1 cellular context compared by ENCODE assay signal in the genomic region with DNA sequence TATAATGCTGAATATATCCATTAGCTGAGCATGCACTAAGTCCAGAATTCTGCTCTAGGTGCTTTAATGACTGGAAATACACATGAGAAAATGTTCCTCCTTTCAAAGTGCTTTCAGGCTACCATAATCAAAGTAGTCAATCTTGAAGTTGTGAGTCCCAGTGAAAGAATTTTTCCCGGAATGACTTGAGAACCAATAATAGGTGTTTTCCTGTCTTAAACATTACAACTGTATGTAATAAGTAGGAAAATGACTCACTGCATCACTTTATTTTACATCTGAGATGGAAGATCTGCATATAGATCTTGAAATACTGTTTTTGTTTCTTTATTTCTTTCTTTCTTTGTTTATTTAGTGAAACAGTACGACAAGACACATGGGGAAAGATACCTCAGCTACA.
TF ChIP-seq lines count a peak whose summit lies in the region.

No MANE protein-coding gene starts in this region.

TF ChIP-seq in SK-N-SH treated with all-trans-retinoic acid at 6 μM for 48 hours, 23 proteins besides CTCF, POLR2A, EP300 and RAD21 (continued from another document):
- TF ChIP-seq, protein P1, sequence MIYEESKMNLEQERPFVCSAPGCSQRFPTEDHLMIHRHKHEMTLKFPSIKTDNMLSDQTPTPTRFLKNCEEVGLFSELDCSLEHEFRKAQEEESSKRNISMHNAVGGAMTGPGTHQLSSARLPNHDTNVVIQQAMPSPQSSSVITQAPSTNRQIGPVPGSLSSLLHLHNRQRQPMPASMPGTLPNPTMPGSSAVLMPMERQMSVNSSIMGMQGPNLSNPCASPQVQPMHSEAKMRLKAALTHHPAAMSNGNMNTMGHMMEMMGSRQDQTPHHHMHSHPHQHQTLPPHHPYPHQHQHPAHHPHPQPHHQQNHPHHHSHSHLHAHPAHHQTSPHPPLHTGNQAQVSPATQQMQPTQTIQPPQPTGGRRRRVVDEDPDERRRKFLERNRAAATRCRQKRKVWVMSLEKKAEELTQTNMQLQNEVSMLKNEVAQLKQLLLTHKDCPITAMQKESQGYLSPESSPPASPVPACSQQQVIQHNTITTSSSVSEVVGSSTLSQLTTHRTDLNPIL (CRISPR knock-in tag; IDR thresholded peaks at IDR 0.05; ENCODE audit: low read depth): no peak
- TF ChIP-seq TCF4 (CRISPR knock-in tag; IDR thresholded peaks at IDR 0.05; ENCODE audit: borderline replicate concordance) (no peak), PPARA (CRISPR knock-in tag; IDR thresholded peaks at IDR 0.05; ENCODE audit: borderline replicate concordance) (no peak)
TF ChIP-seq in SK-N-SH treated with all-trans-retinoic acid at 6 μM for 48 hours: peak in this region for 0.
